Comparison of ENCODE assay signal across 8 cellular contexts in the genomic region with DNA sequence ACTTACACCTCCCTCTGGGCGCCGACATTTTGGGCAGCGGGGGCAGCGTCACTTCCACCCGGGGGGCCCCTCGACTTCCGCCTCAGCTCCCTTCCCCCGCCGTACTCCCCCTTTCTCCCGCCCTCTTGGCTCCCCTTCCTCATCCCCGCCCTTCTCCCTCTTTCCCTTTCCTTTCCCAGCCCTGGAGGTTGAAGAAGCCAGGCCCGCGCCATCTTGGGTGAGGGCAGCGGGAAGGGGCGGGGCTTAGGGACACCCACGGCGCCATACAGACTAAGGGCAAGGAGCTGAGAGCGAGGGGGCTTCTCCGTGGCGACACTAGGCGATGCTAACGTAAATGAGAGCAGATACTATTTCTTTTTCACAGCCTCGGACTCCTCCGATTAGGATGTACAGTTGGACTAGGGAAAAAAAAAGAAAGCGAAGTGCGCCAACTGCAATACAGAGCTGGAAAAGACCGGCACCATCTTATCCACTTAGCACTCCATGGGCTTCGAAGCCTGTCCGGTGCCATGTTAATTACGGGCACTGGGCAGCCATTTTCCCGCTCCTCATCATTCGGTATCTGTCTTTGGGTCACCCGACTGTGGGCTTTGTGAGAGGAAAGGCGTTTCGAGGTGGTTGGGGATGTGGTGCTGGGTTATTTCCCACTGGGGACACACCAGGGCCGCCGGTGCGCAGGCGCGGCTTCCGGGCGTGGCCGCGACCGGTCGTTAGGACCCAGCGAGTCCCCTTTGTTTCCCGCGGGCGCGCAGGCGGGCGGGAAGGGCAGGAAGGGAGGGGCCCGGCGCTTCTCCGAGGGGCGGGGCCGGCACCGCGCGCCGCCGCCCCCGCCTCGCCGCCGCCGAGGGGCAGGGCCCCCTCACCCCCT. TPM values are rescaled to one million over a fixed set of nuclear protein-coding genes. Genes with fewer than 3 reads are reported as not detected.
DNase-seq lines count a peak whose midpoint lies in the region; TF ChIP-seq lines count a peak whose summit lies in the region.

A gene with protein sequence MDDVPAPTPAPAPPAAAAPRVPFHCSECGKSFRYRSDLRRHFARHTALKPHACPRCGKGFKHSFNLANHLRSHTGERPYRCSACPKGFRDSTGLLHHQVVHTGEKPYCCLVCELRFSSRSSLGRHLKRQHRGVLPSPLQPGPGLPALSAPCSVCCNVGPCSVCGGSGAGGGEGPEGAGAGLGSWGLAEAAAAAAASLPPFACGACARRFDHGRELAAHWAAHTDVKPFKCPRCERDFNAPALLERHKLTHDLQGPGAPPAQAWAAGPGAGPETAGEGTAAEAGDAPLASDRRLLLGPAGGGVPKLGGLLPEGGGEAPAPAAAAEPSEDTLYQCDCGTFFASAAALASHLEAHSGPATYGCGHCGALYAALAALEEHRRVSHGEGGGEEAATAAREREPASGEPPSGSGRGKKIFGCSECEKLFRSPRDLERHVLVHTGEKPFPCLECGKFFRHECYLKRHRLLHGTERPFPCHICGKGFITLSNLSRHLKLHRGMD (minus strand): TSS at position 50 of the 868 bp plus-strand sequence. CDS start 1,652 bp downstream, outside the sequence.
A gene with protein sequence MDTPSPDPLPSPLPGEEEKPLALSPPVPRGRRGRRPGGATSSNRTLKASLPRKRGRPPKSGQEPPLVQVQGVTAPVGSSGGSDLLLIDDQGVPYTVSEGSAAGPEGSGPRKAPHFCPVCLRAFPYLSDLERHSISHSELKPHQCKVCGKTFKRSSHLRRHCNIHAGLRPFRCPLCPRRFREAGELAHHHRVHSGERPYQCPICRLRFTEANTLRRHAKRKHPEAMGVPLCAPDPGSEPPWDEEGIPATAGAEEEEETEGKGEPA (plus strand): TSS at position 821 of the 868 bp plus-strand sequence. CDS start 1,825 bp downstream, outside the sequence.

- no peaks in the 10 kb centered on the region for H3K9me3 ChIP-seq in neutrophil

- peaks cover 23 to 30% of the 10 kb centered on the region in 2 experiments for H3K4me1 ChIP-seq in neutrophil (ENCODE audit: control insufficient read depth in 1 of 2, insufficient read depth in 1 of 2, low read depth in 1 of 2, low read length in 1 of 2)

- CTCF ChIA-PET in HEK293T (lab: Yijun Ruan, JAX), result interaction anchor here (0.6 to 0.7 kb wide), 4 partner anchors 34 to 72 kb away, joined by 3 to 5 read pairs (median 3); no protein-coding TSS in a partner anchor

- DNase-seq in GDM1 (lab: John Stamatoyannopoulos, UW) (peak; percentile 99), HEK293T (ENCODE audit: extremely low spot score) (peak; percentile 79), NAMALWA (ENCODE audit: low spot score) (peak; percentile 97), SK-MEL-5 (ENCODE audit: low read depth, low spot score) (peak; percentile 98), foreskin melanocyte (peak; percentile 99), substantia nigra (lab: John Stamatoyannopoulos, UW) (peak; percentile 88 to 99 (median 97))
- peak; percentile 84 to 94 (median 90) for DNase-seq in activated naive CD4-positive, alpha-beta T cell (lab: John Stamatoyannopoulos, UW)

- H3K27ac ChIP-seq in neutrophil (peak within 1 kb of the TSS; percentile 95), substantia nigra (ENCODE audit: low read depth, low read length, poor library complexity, severe bottlenecking) (peak within 1 kb of the TSS; percentile 100)

- TF ChIP-seq CTCF in neutrophil (IDR thresholded peaks at IDR 0.05), result peak; percentile 24

- in situ Hi-C loops in SK-MEL-5 (cut with HindIII; ENCODE audit: low pct_unique_long_range_greater_than_20kb, low sequenced_read_pairs), result no loop called here

- POLR2A ChIA-PET in HEK293T (lab: Yijun Ruan, JAX), result interaction anchor here (0.8 to 2.1 kb wide), 20 partner anchors 9 to 298 kb away, joined by 3 to 29 read pairs (median 5); a partner anchor contains a TSS

- H3K4me3 ChIP-seq in neutrophil (ENCODE audit: low read depth in 1 of 2, low read length in 1 of 2), result peak within 1 kb of the TSS; percentile 86 to 89

- H3K36me3 ChIP-seq in neutrophil, result peaks cover 23% of the 10 kb centered on the region

- no peaks in the 10 kb centered on the region for H3K27me3 ChIP-seq in neutrophil

TF ChIP-seq in HEK293T, 16 proteins besides CTCF, POLR2A, EP300 and RAD21:
- TF ChIP-seq NFRKB (IDR thresholded peaks at IDR 0.05) (peak; percentile 68), ELF4 (IDR thresholded peaks at IDR 0.05) (peak; percentile 67; the same call in 1 of the 2 replicates), FOXM1 (IDR thresholded peaks at IDR 0.05; ENCODE audit: borderline replicate concordance) (peak; percentile 95), L3MBTL2 (conservative IDR thresholded peaks at IDR 0.05) (peak; percentile 87), FOXK2 (IDR thresholded peaks at IDR 0.05) (no peak), ZNF384 (IDR thresholded peaks at IDR 0.05) (no peak), SUZ12 (IDR thresholded peaks at IDR 0.05) (no peak), SP1 (IDR thresholded peaks at IDR 0.05) (no peak)

RNA-seq across cellular contexts. Expression of the first gene that starts in this region (rescaled TPM):
- total RNA-seq in SK-MEL-5 (2014; rRNA removed; shearing (Covaris generic)), result 1.9 and 5.3 TPM in 2 replicates
- 11.5 and 18.5 TPM in 2 replicates for polyA plus RNA-seq in SK-MEL-5 (2015; cell fraction: cytosol; rRNA removed)
- 12.3 and 23.2 TPM in 2 replicates for polyA plus RNA-seq in SK-MEL-5 (2015; cell fraction: nucleus; rRNA removed)

RNA-seq across cellular contexts. Expression of the second gene that starts in this region (rescaled TPM):
- 4.7 and 5.5 TPM in 2 replicates for total RNA-seq in SK-MEL-5 (2014; rRNA removed; shearing (Covaris generic))
- 12.9 and 13.0 TPM in 2 replicates for polyA plus RNA-seq in SK-MEL-5 (2015; cell fraction: cytosol; rRNA removed)
- polyA plus RNA-seq in SK-MEL-5 (2015; cell fraction: nucleus; rRNA removed), result 8.7 and 12.1 TPM in 2 replicates

Comparison
In these comparisons a context has a peak if more than half of its experiments do, and no peak if none do; other contexts are left out.
1. Peak in every context shown above with its lines: DNase-seq, H3K4me3 ChIP-seq and H3K27ac ChIP-seq.